In genomic region chr6:150777731-150778130, GRCh38 we compare ENCODE assay signal across 21 cellular contexts.
DNase-seq lines count a peak whose midpoint lies in the region; ATAC-seq, FAIRE-seq and TF ChIP-seq lines count a peak whose summit lies in the region.
"Had no signal": no experiment of that assay in that cellular context is flagged by ENCODE, and none has a peak within 500 bp of the region (broad histone marks: within the 10 kb centered on the region; RNA-seq: fewer than 3 reads in every experiment).

No MANE protein-coding gene starts in this region.

- H3K4me3 ChIP-seq in HepG2 (replicated peaks in 1 of 3; ENCODE audit: insufficient read depth in 1 of 3, low read depth in 2 of 3, low read length in 3 of 3) (no peak overlapping the region), right lobe of liver (no peak overlapping the region), trophoblast cell (ENCODE audit: low read depth, low read length) (no peak overlapping the region)
- H3K4me3 ChIP-seq: BLaER1 treated with 17β-estradiol and CSF1 and Interleukin-3, amounts not matched to agents 10 nM and 100 nM; GM12878; GM23338 had no signal

- TF ChIP-seq CTCF in HepG2 (CRISPR knock-in tag; IDR thresholded peaks at IDR 0.05) (no peak), right lobe of liver (IDR thresholded peaks at IDR 0.05) (no peak), brain (conservative IDR thresholded peaks at IDR 0.05) (no peak)

- H3K36me3 ChIP-seq in HepG2 (replicated peaks in 1 of 2; ENCODE audit: control insufficient read depth in 1 of 2, insufficient read depth in 2 of 2, low read length in 2 of 2) (no peaks in the 10 kb centered on the region), right lobe of liver (no peaks in the 10 kb centered on the region), trophoblast cell (ENCODE audit: control insufficient read depth in 1 of 2, insufficient read depth in 2 of 2, low read length in 2 of 2) (peaks cover 2 to 7% of the 10 kb centered on the region in 2 experiments)

- FAIRE-seq in HepG2 (lab: Jason Lieb, UNC), result no peak
- FAIRE-seq: GM12878, H54, HTR-8/SVneo had no signal

- H3K18ac ChIP-seq in trophoblast cell (ENCODE audit: low read length), result no peak overlapping the region

- no peak overlapping the region for H4K91ac ChIP-seq in trophoblast cell (ENCODE audit: low read depth, low read length)

- H3K9ac ChIP-seq in HepG2 (ENCODE audit: insufficient read depth, low read depth, low read length), result no peak overlapping the region
- H3K9ac ChIP-seq in trophoblast cell (ENCODE audit: low read length), result no peak overlapping the region
- H3K9ac ChIP-seq: BLaER1 treated with 17β-estradiol and CSF1 and Interleukin-3, amounts not matched to agents 10 nM and 100 nM had no signal

- no TSS peak for BruUV-seq in HepG2 (replicated peaks; lab: Mats Ljungman, UMichigan)

- H4K12ac ChIP-seq in trophoblast cell (ENCODE audit: low read depth, low read length), result no peak overlapping the region

- TF ChIP-seq RAD21 in HepG2 (CRISPR knock-in tag; IDR thresholded peaks at IDR 0.05), result no peak

- peaks cover 21% of the 10 kb centered on the region for H3K4me1 Mint-ChIP-seq in brain
- peaks cover 16% of the 10 kb centered on the region for H3K4me1 Mint-ChIP-seq in stimulated activated memory B cell treated with anti-CD40 and anti-IgM and Interleukin-4, amounts not matched to agents 10 μg/mL and 1 μg/mL and 100 μg/mL, for 72 hours

- H3K36me3 Mint-ChIP-seq in brain, result peaks cover 56% of the 10 kb centered on the region
- H3K36me3 Mint-ChIP-seq in stimulated activated memory B cell treated with anti-CD40 and anti-IgM and Interleukin-4, amounts not matched to agents 10 μg/mL and 1 μg/mL and 100 μg/mL, for 72 hours, result peaks cover 53% of the 10 kb centered on the region
- H3K36me3 Mint-ChIP-seq: CD8-positive, alpha-beta T cell had no signal

- POLR2A ChIA-PET in HepG2 (lab: Yijun Ruan, JAX), result no interaction called here

- 47% methylated on average over 8 of the region's 9 CpGs for WGBS in HepG2 (ENCODE audit: low lambda C conversion rate)
- WGBS in right lobe of liver (ENCODE audit: insufficient coverage, low coverage, low lambda C conversion rate, missing lambda C conversion rate), result 94% methylated on average over 3 of the region's 9 CpGs
- WGBS in trophoblast cell (ENCODE audit: extremely low coverage, insufficient coverage, insufficient read length), result no CpG with 5 or more reads among the region's 9 CpGs

- H2AFZ ChIP-seq in HepG2 (ENCODE audit: low read length), result no peak overlapping the region
- H2AFZ ChIP-seq in trophoblast cell (ENCODE audit: insufficient read depth, low read length, poor library complexity), result no peak overlapping the region
- H2AFZ ChIP-seq: GM23338 had no signal

- no peak overlapping the region for H2AK5ac ChIP-seq in trophoblast cell (ENCODE audit: low read length)

- no peaks in the 10 kb centered on the region for H3K79me1 ChIP-seq in trophoblast cell (ENCODE audit: low read length)

- TF ChIP-seq POLR2A in HepG2 (IDR thresholded peaks at IDR 0.05; ENCODE audit: insufficient read depth in 1 of 2, low read depth in 2 of 2, low read length in 2 of 2) (no peak), right lobe of liver (IDR thresholded peaks at IDR 0.05) (no peak)

- H3K27me3 ChIP-seq in HepG2 (ENCODE audit: control insufficient read depth in 1 of 2, insufficient read depth in 2 of 2, low read length in 2 of 2), result no peaks in the 10 kb centered on the region
- no peaks in the 10 kb centered on the region for H3K27me3 ChIP-seq in right lobe of liver
- H3K27me3 ChIP-seq in trophoblast cell (ENCODE audit: insufficient read depth, low read length), result no peaks in the 10 kb centered on the region
- H3K27me3 ChIP-seq: BLaER1 treated with 17β-estradiol and CSF1 and Interleukin-3, amounts not matched to agents 10 nM and 100 nM had no signal

- H2BK5ac ChIP-seq in trophoblast cell (ENCODE audit: low read depth, low read length, poor library complexity), result no peak overlapping the region

- no peaks in the 10 kb centered on the region for H4K20me1 ChIP-seq in HepG2 (ENCODE audit: insufficient read depth, low read length)
- H4K20me1 ChIP-seq: BLaER1 treated with 17β-estradiol and CSF1 and Interleukin-3, amounts not matched to agents 10 nM and 100 nM had no signal

- in situ Hi-C loops in HepG2 (cut with HindIII; ENCODE audit: extremely low pct_ligation_motif_present, low pct_unique_long_range_greater_than_20kb), result no loop called here

- no peak overlapping the region for H2BK12ac ChIP-seq in trophoblast cell (ENCODE audit: low read length)

- peak overlapping the region in 1 of 5 experiments; percentile 21 for H3K4me3 Mint-ChIP-seq in brain
- H3K4me3 Mint-ChIP-seq in stimulated activated memory B cell treated with anti-CD40 and anti-IgM and Interleukin-4, amounts not matched to agents 10 μg/mL and 1 μg/mL and 100 μg/mL, for 72 hours, result no peak overlapping the region
- H3K4me3 Mint-ChIP-seq: CD8-positive, alpha-beta T cell; GM23338; HFFc6 had no signal

- H3K4me2 ChIP-seq in HepG2 (ENCODE audit: low read depth, low read length) (no peak overlapping the region), trophoblast cell (ENCODE audit: low read length) (no peak overlapping the region)
- H3K4me2 ChIP-seq: BLaER1 treated with 17β-estradiol and CSF1 and Interleukin-3, amounts not matched to agents 10 nM and 100 nM; GM23338 had no signal

- H4K8ac ChIP-seq in trophoblast cell (ENCODE audit: low read depth, low read length), result no peak overlapping the region

- no peaks in the 10 kb centered on the region for H3K79me2 ChIP-seq in HepG2 (ENCODE audit: insufficient read depth, low read length)
- H3K79me2 ChIP-seq in trophoblast cell (ENCODE audit: control insufficient read depth, insufficient read depth, low read length, poor library complexity), result no peaks in the 10 kb centered on the region

- H3K27ac ChIP-seq in HepG2 (ENCODE audit: extremely low read length, insufficient read depth, low read length) (no peak overlapping the region), right lobe of liver (no peak overlapping the region), trophoblast cell (ENCODE audit: low read depth, low read length) (no peak overlapping the region)
- H3K27ac ChIP-seq: BLaER1 treated with 17β-estradiol and CSF1 and Interleukin-3, amounts not matched to agents 10 nM and 100 nM had no signal

- DNase-seq in HepG2 (ENCODE audit: low spot score) (no peak), right lobe of liver (no peak), trophoblast cell (peak; percentile 25 to 67), NCI-H146 treated with DMSO at 0.1 percent for 48 hours (lab: John Stamatoyannopoulos, UW; ENCODE audit: unreplicated experiment) (no peak)
- DNase-seq: 8988T; CD8-positive, alpha-beta T cell; DMS 273 treated with DMSO at 0.1 percent for 48 hours; DMS53; DND-41; EL; HFFc6 had no signal

- CTCF ChIA-PET in HepG2 (lab: Yijun Ruan, JAX; ENCODE audit: low intra/inter-chr PET ratio, low total read pairs), result no interaction called here

- ATAC-seq in HepG2 (no peak), right lobe of liver (no peak), GM18909 (IDR thresholded peaks at IDR 0.05; ENCODE audit: poor library complexity, unreplicated experiment) (no peak)
- ATAC-seq in stimulated activated memory B cell treated with anti-CD40 and anti-IgM and Interleukin-4, amounts not matched to agents 10 μg/mL and 1 μg/mL and 100 μg/mL, for 72 hours, result no peak
- ATAC-seq: CD8-positive, alpha-beta T cell; GM12878; GM23338; HCT116 had no signal

- TF ChIP-seq EP300 in HepG2 (IDR thresholded peaks at IDR 0.05; ENCODE audit: low read depth in 2 of 2, low read length in 2 of 2) (no peak), HepG2 (CRISPR knock-in tag; IDR thresholded peaks at IDR 0.05; ENCODE audit: borderline replicate concordance) (no peak)

- no peak overlapping the region for H2BK120ac ChIP-seq in trophoblast cell (ENCODE audit: insufficient read depth, low read length, poor library complexity)

- no peaks in the 10 kb centered on the region for H3K27me3 Mint-ChIP-seq in brain
- H3K27me3 Mint-ChIP-seq in stimulated activated memory B cell treated with anti-CD40 and anti-IgM and Interleukin-4, amounts not matched to agents 10 μg/mL and 1 μg/mL and 100 μg/mL, for 72 hours, result no peaks in the 10 kb centered on the region
- H3K27me3 Mint-ChIP-seq: IgD-negative memory B cell had no signal

- no peak overlapping the region for H3K14ac ChIP-seq in trophoblast cell (ENCODE audit: low read length)

- H3K23ac ChIP-seq in trophoblast cell (ENCODE audit: low read length), result no peak overlapping the region

- H3K27ac Mint-ChIP-seq in brain, result peak overlapping the region in 3 of 5 experiments; percentile 21 to 73 (median 23)
- no peak overlapping the region for H3K27ac Mint-ChIP-seq in stimulated activated memory B cell treated with anti-CD40 and anti-IgM and Interleukin-4, amounts not matched to agents 10 μg/mL and 1 μg/mL and 100 μg/mL, for 72 hours
- H3K27ac Mint-ChIP-seq: CD8-positive, alpha-beta T cell; HFFc6 had no signal

- intact Hi-C loops in HepG2 (cut with micrococcal nuclease; ENCODE audit: unreplicated experiment) (no loop called here), right lobe of liver (cut with DNase I) (no loop called here)

- H3K9me3 Mint-ChIP-seq in brain, result peaks cover 19 to 27% (median 21%) of the 10 kb centered on the region in 5 experiments
- peaks cover 6% of the 10 kb centered on the region for H3K9me3 Mint-ChIP-seq in stimulated activated memory B cell treated with anti-CD40 and anti-IgM and Interleukin-4, amounts not matched to agents 10 μg/mL and 1 μg/mL and 100 μg/mL, for 72 hours

- H3K9me3 ChIP-seq in HepG2 (ENCODE audit: low read length), result peaks cover 13% of the 10 kb centered on the region
- peaks cover 0 to 8% (median 0%) of the 10 kb centered on the region in 4 donors for H3K9me3 ChIP-seq in right lobe of liver
- peaks cover 3% of the 10 kb centered on the region for H3K9me3 ChIP-seq in trophoblast cell (ENCODE audit: insufficient read depth, low read depth, low read length)

- H3K4me1 ChIP-seq in HepG2 (ENCODE audit: insufficient read depth, low read length) (no peaks in the 10 kb centered on the region), right lobe of liver (no peaks in the 10 kb centered on the region), trophoblast cell (ENCODE audit: control insufficient read depth in 1 of 2, insufficient read depth in 2 of 2, low read length in 2 of 2) (peaks cover 2% of the 10 kb centered on the region in 2 experiments)

- no peak overlapping the region for H3K4ac ChIP-seq in trophoblast cell (ENCODE audit: low read depth, low read length)

TF ChIP-seq in HepG2, 621 proteins besides CTCF, POLR2A, EP300 and RAD21:
- no peak for TF ChIP-seq CREBL2 (CRISPR knock-in tag; IDR thresholded peaks at IDR 0.05; ENCODE audit: borderline replicate concordance)
- no peak for TF ChIP-seq HOXA5 (CRISPR knock-in tag; IDR thresholded peaks at IDR 0.05)
- 0 out of 2 replicates have a peak, but pooled peaks have one; percentile 7 for TF ChIP-seq CEBPB (IDR thresholded peaks at IDR 0.05; ENCODE audit: borderline replicate concordance, low read depth, low read length)
TF ChIP-seq in HepG2: peak in this region for 1.

Comparison
In these comparisons a context has a peak if more than half of its experiments do, and no peak if none do; other contexts are left out.
1. DNase-seq: peak in trophoblast cell (2 of 2); none in HepG2 (single experiment), right lobe of liver (0 of 3) and NCI-H146 treated with DMSO at 0.1 percent for 48 hours (single experiment).